Comparison of ENCODE assay signal across 8 cellular contexts in genomic region chr3:194671511-194671899, GRCh38. TPM values are rescaled to one million over a fixed set of nuclear protein-coding genes. Genes with fewer than 3 reads are reported as not detected.
A peak's percentile ranks its signal among the peaks of the same experiment; 100 is the strongest.
DNase-seq lines count a peak whose midpoint lies in the region; ATAC-seq and TF ChIP-seq lines count a peak whose summit lies in the region.

No MANE protein-coding gene starts in this region.

- POLR2A ChIA-PET in AG04449 (lab: Yijun Ruan, JAX) (interaction anchor here (0.6 to 3.2 kb wide), 5 partner anchors 11 to 599 kb away, joined by 3 to 25 read pairs (median 4); partner anchors contain the start of genes FAM43A and XXYLT1), PC-9 (lab: Charles Lee; ENCODE audit: unreplicated experiment) (interaction anchor here (0.6 to 1.1 kb wide), 4 partner anchors 187 to 741 kb away, joined by 4 read pairs; no protein-coding TSS in a partner anchor)

- peak overlapping the region; percentile 92 for H2AFZ ChIP-seq in PC-9

- peak overlapping the region; percentile 95 for H3K4me2 ChIP-seq in PC-9

- 0% methylated on average over 5 of the region's 5 CpGs for WGBS in right lobe of liver (ENCODE audit: insufficient coverage, low coverage, low lambda C conversion rate, missing lambda C conversion rate)
- 0% methylated on average over 5 of the region's 5 CpGs for WGBS in urinary bladder

- H4K20me1 ChIP-seq in PC-9 (ENCODE audit: insufficient read depth) = peaks cover 15% of the 10 kb centered on the region

- H3K4me1 Mint-ChIP-seq in chondrocyte (ENCODE audit: low read depth) = peaks cover 14% of the 10 kb centered on the region

- TF ChIP-seq CTCF in AG04449 (IDR thresholded peaks at IDR 0.05; ENCODE audit: insufficient read depth, low read length, missing control alignments) (peak; percentile 43), GM12873 (IDR thresholded peaks at IDR 0.05; ENCODE audit: insufficient read depth, low read depth, low read length, missing control alignments) (peak; percentile 57), PC-9 (conservative IDR thresholded peaks at IDR 0.05) (peak; percentile 76), chondrocyte (IDR thresholded peaks at IDR 0.05) (peak; percentile 91), right lobe of liver (IDR thresholded peaks at IDR 0.05) (peak; percentile 57 to 73 (median 60))

- H3K9me3 ChIP-seq in PC-9 (ENCODE audit: insufficient read depth, low read depth) (no peaks in the 10 kb centered on the region), right lobe of liver (no peaks in the 10 kb centered on the region)

- H3K36me3 Mint-ChIP-seq in chondrocyte (ENCODE audit: low read depth) = peaks cover 4% of the 10 kb centered on the region

- TSS peak; percentile 77 for BruUV-seq in PC-9 (replicated peaks; lab: Mats Ljungman, UMichigan)

- H3K4me1 ChIP-seq in PC-9 (replicated peaks; ENCODE audit: insufficient read depth) (peaks cover 13% of the 10 kb centered on the region; the same call in 1 of the 2 replicates), right lobe of liver (peaks cover 0 to 15% (median 5%) of the 10 kb centered on the region in 4 donors), urinary bladder (ENCODE audit: insufficient read depth) (no peaks in the 10 kb centered on the region)

- H3K36me3 ChIP-seq in PC-9 (ENCODE audit: low read depth) (peaks cover 2% of the 10 kb centered on the region; the same call in 1 of the 2 replicates), right lobe of liver (peaks cover 0 to 6% (median 4%) of the 10 kb centered on the region in 4 donors), urinary bladder (ENCODE audit: insufficient read depth) (peaks cover 4% of the 10 kb centered on the region)

- TF ChIP-seq POLR2A in right lobe of liver (IDR thresholded peaks at IDR 0.05) = no peak

- H3K9me2 ChIP-seq in PC-9 (ENCODE audit: insufficient read depth) = no peaks in the 10 kb centered on the region

- no peak for DNase-seq in AG04449 (ENCODE audit: low read depth, low spot score)
- peak in 1 of 2 experiments; percentile 29 for DNase-seq in PC-9
- no peak for DNase-seq in chondrocyte (ENCODE audit: low spot score)
- no peak for DNase-seq in right lobe of liver
- no peak for DNase-seq in SHP77 (lab: John Stamatoyannopoulos, UW)

- peak overlapping the region; percentile 88 for H3K27ac ChIP-seq in PC-9
- H3K27ac ChIP-seq in right lobe of liver = peak overlapping the region in 2 of 3 donors; percentile 80 to 93
- H3K27ac ChIP-seq in urinary bladder (ENCODE audit: low read depth) = peak overlapping the region; percentile 44

- H3K79me2 ChIP-seq in PC-9 (ENCODE audit: low read depth) = peaks cover 26% of the 10 kb centered on the region

- H3K4me3 ChIP-seq in AG04449 (ENCODE audit: low read depth, low read length) (peak overlapping the region; percentile 89), PC-9 (peak overlapping the region; percentile 99), right lobe of liver (peak overlapping the region; percentile 67 to 81 (median 70)), urinary bladder (ENCODE audit: low read depth, low read length) (peak overlapping the region; percentile 74)

- peak overlapping the region; percentile 98 for H3K27ac Mint-ChIP-seq in chondrocyte (ENCODE audit: unreplicated experiment)

- peaks cover 3% of the 10 kb centered on the region for H3K27me3 Mint-ChIP-seq in chondrocyte (ENCODE audit: low read depth)

- CTCF ChIA-PET in AG04449 (lab: Yijun Ruan, JAX) (interaction anchor here (0.7 to 6.9 kb wide), 38 partner anchors 12 to 851 kb away, joined by 3 to 147 read pairs (median 6); partner anchors contain the start of genes FAM43A, TMEM44 and XXYLT1), PC-9 (lab: Charles Lee) (interaction anchor here (0.5 to 2.9 kb wide), 11 partner anchors 11 to 871 kb away, joined by 3 to 14 read pairs (median 3); partner anchors contain the start of gene XXYLT1)

- no peaks in the 10 kb centered on the region for H3K9me3 Mint-ChIP-seq in chondrocyte (ENCODE audit: low read depth)

- H3K4me3 Mint-ChIP-seq in chondrocyte (ENCODE audit: unreplicated experiment) = peak overlapping the region; percentile 98

- H3K27me3 ChIP-seq in PC-9 (ENCODE audit: insufficient read depth, low read depth) (no peaks in the 10 kb centered on the region), right lobe of liver (no peaks in the 10 kb centered on the region)

- intact Hi-C loops in PC-9 (cut with micrococcal nuclease; ENCODE audit: unreplicated experiment) = loop anchor here (1.0 to 5.0 kb wide), 4 partner anchors 339 to 851 kb away; no protein-coding TSS in a partner anchor
- intact Hi-C loops in right lobe of liver (cut with DNase I) = no loop called here

- H3F3A ChIP-seq in PC-9 (ENCODE audit: insufficient read depth, low read depth) = no peaks in the 10 kb centered on the region

- ATAC-seq in HG03175 (IDR thresholded peaks at IDR 0.05; ENCODE audit: unreplicated experiment) (peak; percentile 20), right lobe of liver (peak; percentile 30 to 43 (median 36))

RNA-seq across cellular contexts. Expression of gene LSG1, which starts 0.5 kb away (rescaled TPM):
- 59.2 and 71.8 TPM in 2 replicates for total RNA-seq in PC-9 (2021)
- total RNA-seq in chondrocyte = 20.4 to 30.2 TPM (median 22.5 TPM) in 3 replicates
- 10 to 100 TPM; 13.7 to 23.2 (median 18.0) TPM for total RNA-seq in right lobe of liver
- total RNA-seq in urinary bladder = 44.1 TPM
- 19.7 TPM for polyA plus RNA-seq in urinary bladder

RNA-seq across cellular contexts. Expression of gene FAM43A, which starts 14.2 kb away (rescaled TPM):
- total RNA-seq in PC-9 (2021) (8.8 and 12.8 TPM in 2 replicates), chondrocyte (22.8 to 25.3 TPM (median 25.1 TPM) in 3 replicates), right lobe of liver (1 to 10 TPM; 1.0 to 8.4 (median 5.3) TPM), urinary bladder (22.4 TPM)
- 28.5 TPM for polyA plus RNA-seq in urinary bladder

RNA-seq across cellular contexts. Expression of gene TMEM44, which starts 38.3 kb away (rescaled TPM):
- total RNA-seq in PC-9 (2021) (37.5 and 52.7 TPM in 2 replicates), chondrocyte (14.5 to 25.1 TPM (median 25.0 TPM) in 3 replicates), right lobe of liver (1 to 10 TPM; 2.2 to 6.8 (median 4.2) TPM), urinary bladder (11.7 TPM)
- 8.0 TPM for polyA plus RNA-seq in urinary bladder
